Comparison of ENCODE assay signal across 1 cellular context in genomic region chr6:129417416-129418086, GRCh38.
TF ChIP-seq lines count a peak whose summit lies in the region.

No MANE protein-coding gene starts in this region.

TF ChIP-seq in K562, 482 proteins besides CTCF, POLR2A, EP300 and RAD21 (continued from another document):
- no peak for TF ChIP-seq RERE (CRISPR knock-in tag; IDR thresholded peaks at IDR 0.05; ENCODE audit: borderline replicate concordance)
